1 cellular context compared by ENCODE assay signal in genomic region chr12:132284071-132284492, GRCh38.
A peak's percentile ranks its signal among the peaks of the same experiment; 100 is the strongest.
TF ChIP-seq lines count a peak whose summit lies in the region.

No MANE protein-coding gene starts in this region.

TF ChIP-seq in HepG2, 621 proteins besides CTCF, POLR2A, EP300 and RAD21 (continued from another document):
- TF ChIP-seq, protein P1, sequence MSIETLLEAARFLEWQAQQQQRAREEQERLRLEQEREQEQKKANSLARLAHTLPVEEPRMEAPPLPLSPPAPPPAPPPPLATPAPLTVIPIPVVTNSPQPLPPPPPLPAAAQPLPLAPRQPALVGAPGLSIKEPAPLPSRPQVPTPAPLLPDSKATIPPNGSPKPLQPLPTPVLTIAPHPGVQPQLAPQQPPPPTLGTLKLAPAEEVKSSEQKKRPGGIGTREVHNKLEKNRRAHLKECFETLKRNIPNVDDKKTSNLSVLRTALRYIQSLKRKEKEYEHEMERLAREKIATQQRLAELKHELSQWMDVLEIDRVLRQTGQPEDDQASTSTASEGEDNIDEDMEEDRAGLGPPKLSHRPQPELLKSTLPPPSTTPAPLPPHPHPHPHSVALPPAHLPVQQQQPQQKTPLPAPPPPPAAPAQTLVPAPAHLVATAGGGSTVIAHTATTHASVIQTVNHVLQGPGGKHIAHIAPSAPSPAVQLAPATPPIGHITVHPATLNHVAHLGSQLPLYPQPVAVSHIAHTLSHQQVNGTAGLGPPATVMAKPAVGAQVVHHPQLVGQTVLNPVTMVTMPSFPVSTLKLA (IDR thresholded peaks at IDR 0.05): peak; percentile 89
- no peak for TF ChIP-seq GPBP1L1 (CRISPR knock-in tag; IDR thresholded peaks at IDR 0.05)
- no peak for TF ChIP-seq TBP (CRISPR knock-in tag; IDR thresholded peaks at IDR 0.05)
- no peak for TF ChIP-seq ZNF891 (CRISPR knock-in tag; IDR thresholded peaks at IDR 0.05)
- TF ChIP-seq SKI (IDR thresholded peaks at IDR 0.05; ENCODE audit: partially characterized antibody): no peak
- no peak for TF ChIP-seq ZBED4 (CRISPR knock-in tag; IDR thresholded peaks at IDR 0.05; ENCODE audit: borderline replicate concordance)
